In genomic region chr6:5752282-5752681, GRCh38 we compare ENCODE assay signal across 10 cellular contexts.
DNase-seq lines count a peak whose midpoint lies in the region; ATAC-seq and TF ChIP-seq lines count a peak whose summit lies in the region.
"Had no signal": no experiment of that assay in that cellular context is flagged by ENCODE, and none has a peak within 500 bp of the region (broad histone marks: within the 10 kb centered on the region; RNA-seq: fewer than 3 reads in every experiment).

No MANE protein-coding gene starts in this region.

- H3K9ac ChIP-seq in skeletal muscle tissue (ENCODE audit: low read depth in 1 of 3, low read length in 3 of 3) = peak overlapping the region in 2 of 3 donors; percentile 28 to 51

- H3K4me1 Mint-ChIP-seq in WTC11 = peaks cover 20% of the 10 kb centered on the region

- H3K27ac ChIP-seq in left ventricle myocardium inferior (replicated peaks) (peak overlapping the region; percentile 7), skeletal muscle tissue (ENCODE audit: low read depth, low read length) (peak overlapping the region; percentile 79)
- H3K27ac ChIP-seq: lower lobe of right lung had no signal

- H3K9me3 Mint-ChIP-seq in WTC11 = peaks cover 30% of the 10 kb centered on the region

- H3K4me1 ChIP-seq in left ventricle myocardium inferior (peaks cover 39% of the 10 kb centered on the region), skeletal muscle tissue (ENCODE audit: control insufficient read depth in 3 of 3, insufficient read depth in 3 of 3, low read length in 3 of 3) (peaks cover 20 to 42% (median 28%) of the 10 kb centered on the region in 3 donors)
- H3K4me1 ChIP-seq: lower lobe of right lung had no signal

- H3K27me3 Mint-ChIP-seq in WTC11 (ENCODE audit: low read depth) = no peaks in the 10 kb centered on the region; the same call in 1 of the 2 replicates
- H3K27me3 Mint-ChIP-seq: activated naive CD8-positive, alpha-beta T cell had no signal

- peaks cover 31% of the 10 kb centered on the region for H3K36me3 Mint-ChIP-seq in WTC11

- H3K27me3 ChIP-seq in left ventricle myocardium inferior (ENCODE audit: low read depth) (no peaks in the 10 kb centered on the region), skeletal muscle tissue (ENCODE audit: control insufficient read depth in 3 of 3, insufficient read depth in 3 of 3, low read length in 3 of 3) (no peaks in the 10 kb centered on the region)

- peak overlapping the region; percentile 80 for H3K27ac Mint-ChIP-seq in WTC11
- H3K27ac Mint-ChIP-seq: activated naive CD8-positive, alpha-beta T cell had no signal

- peak; percentile 86 for ATAC-seq in WTC11
- no peak for ATAC-seq in HG02759 (IDR thresholded peaks at IDR 0.05; ENCODE audit: unreplicated experiment)
- ATAC-seq: lower lobe of right lung had no signal

- H3K4me3 ChIP-seq in left ventricle myocardium inferior = no peak overlapping the region
- no peak overlapping the region for H3K4me3 ChIP-seq in skeletal muscle tissue (ENCODE audit: low read length in 3 of 3)
- H3K4me3 ChIP-seq: lower lobe of right lung had no signal

- CTCF ChIA-PET in WTC11 (lab: Charles Lee) = interaction anchor here (1.2 to 2.0 kb wide), 3 partner anchors 8 to 329 kb away, joined by 3 to 9 read pairs (median 3); no protein-coding TSS in a partner anchor

- no peak for TF ChIP-seq CTCF in WTC11 (IDR thresholded peaks at IDR 0.05)
- no peak for TF ChIP-seq CTCF in left ventricle myocardium inferior (IDR thresholded peaks at IDR 0.05; ENCODE audit: borderline replicate concordance)

- intact Hi-C loops in left ventricle myocardium inferior (cut with micrococcal nuclease) = no loop called here

- POLR2A ChIA-PET in WTC11 (lab: Charles Lee) = no interaction called here

- peak; percentile 34 for DNase-seq in NCI-H748 (lab: John Stamatoyannopoulos, UW; ENCODE audit: unreplicated experiment)
- no peak for DNase-seq in NCI-H748 treated with DMSO at 0.1 percent for 48 hours (lab: John Stamatoyannopoulos, UW)
- no peak for DNase-seq in WTC11 (ENCODE audit: low spot score)
- no peak for DNase-seq in left ventricle myocardium inferior
- DNase-seq in LoVo (ENCODE audit: low spot score) = no peak
- no peak for DNase-seq in stimulated activated CD4-positive, alpha-beta T cell treated with anti-CD3 and anti-CD28 coated beads, Interleukin-4, amount 100 ng/mL, for 4 hours
- DNase-seq: lower lobe of right lung had no signal

- peaks cover 23% of the 10 kb centered on the region for H3K9me3 ChIP-seq in left ventricle myocardium inferior (replicated peaks)
- peaks cover 0 to 5% (median 0%) of the 10 kb centered on the region in 3 donors for H3K9me3 ChIP-seq in skeletal muscle tissue (ENCODE audit: control insufficient read depth in 3 of 3, low read length in 3 of 3)

- H3K36me3 ChIP-seq in left ventricle myocardium inferior (peaks cover 14% of the 10 kb centered on the region), skeletal muscle tissue (ENCODE audit: control insufficient read depth in 3 of 3, insufficient read depth in 3 of 3, low read length in 3 of 3) (no peaks in the 10 kb centered on the region)
- H3K36me3 ChIP-seq: lower lobe of right lung had no signal

- no peak overlapping the region for H3K4me3 Mint-ChIP-seq in WTC11
- H3K4me3 Mint-ChIP-seq: activated naive CD8-positive, alpha-beta T cell had no signal

TF ChIP-seq in WTC11, 78 proteins besides CTCF, POLR2A, EP300 and RAD21:
- TF ChIP-seq ZNF232 (CRISPR knock-in tag; IDR thresholded peaks at IDR 0.05) (no peak), ZNF121 (CRISPR knock-in tag; IDR thresholded peaks at IDR 0.05) (no peak), OVOL2 (CRISPR knock-in tag; IDR thresholded peaks at IDR 0.05; ENCODE audit: borderline replicate concordance) (no peak), NFE2L1 (CRISPR knock-in tag; IDR thresholded peaks at IDR 0.05) (peak; percentile 96), JUN (CRISPR knock-in tag; IDR thresholded peaks at IDR 0.05) (no peak)
- TF ChIP-seq, protein P1, sequence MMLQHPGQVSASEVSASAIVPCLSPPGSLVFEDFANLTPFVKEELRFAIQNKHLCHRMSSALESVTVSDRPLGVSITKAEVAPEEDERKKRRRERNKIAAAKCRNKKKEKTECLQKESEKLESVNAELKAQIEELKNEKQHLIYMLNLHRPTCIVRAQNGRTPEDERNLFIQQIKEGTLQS (CRISPR knock-in tag; conservative IDR thresholded peaks at IDR 0.05) = no peak
TF ChIP-seq in WTC11: peak in this region for 1.
